8 cellular contexts compared by ENCODE assay signal in genomic region chr6:10720229-10720959, GRCh38. TPM values are rescaled to one million over a fixed set of nuclear protein-coding genes. Genes with fewer than 3 reads are reported as not detected.
DNase-seq lines count a peak whose midpoint lies in the region; ATAC-seq and TF ChIP-seq lines count a peak whose summit lies in the region.

No MANE protein-coding gene starts in this region.

- peak overlapping the region; percentile 60 for H3K4me3 ChIP-seq in BE2C (ENCODE audit: low read depth, low read length)

- peaks cover 34% of the 10 kb centered on the region for H3K4me1 Mint-ChIP-seq in activated B cell treated with CpG ODN at 0.5 μM for 24 hours

- peaks cover 7% of the 10 kb centered on the region for H3K4me1 ChIP-seq in BE2C

- no peaks in the 10 kb centered on the region for H3K36me3 ChIP-seq in BE2C

- H3K9me3 ChIP-seq in BE2C, result no peaks in the 10 kb centered on the region; the same call in 1 of the 2 replicates

- H3K9me3 Mint-ChIP-seq in activated B cell treated with CpG ODN at 0.5 μM for 24 hours, result peaks cover 4% of the 10 kb centered on the region

- peak overlapping the region; percentile 75 for H3K4me3 Mint-ChIP-seq in activated B cell treated with CpG ODN at 0.5 μM for 24 hours

- CTCF ChIA-PET in activated B cell treated with CpG ODN at 0.5 μM for 24 hours (lab: Charles Lee), result interaction anchor here (1.1 kb wide), 1 partner anchor 39 kb away, joined by 3 read pairs; no protein-coding TSS in a partner anchor

- DNase-seq in BE2C, result peak; percentile 30
- DNase-seq in activated B cell treated with CpG ODN at 0.5 μM for 24 hours, result peak; percentile 45
- peak; percentile 65 for DNase-seq in central memory CD4-positive, alpha-beta T cell
- DNase-seq in medulla oblongata (ENCODE audit: extremely low spot score), result peak; percentile 16
- DNase-seq in stimulated activated naive CD8-positive, alpha-beta T cell treated with anti-CD3 and anti-CD28 coated beads, Interleukin-15, Interleukin-2, amounts not matched to agents 100 U/mL and 50 U/mL, for 24 hours, result peak; percentile 68
- no peak for DNase-seq in SK-N-DZ (ENCODE audit: low spot score)
- no peak for DNase-seq in foreskin melanocyte

- ATAC-seq in HG02938 (IDR thresholded peaks at IDR 0.05; ENCODE audit: unreplicated experiment) (peak; percentile 23), activated B cell treated with CpG ODN at 0.5 μM for 24 hours (ENCODE audit: low read depth) (peak; percentile 35)
- peak; percentile 13 for ATAC-seq in stimulated activated naive CD8-positive, alpha-beta T cell treated with anti-CD3 and anti-CD28 coated beads, Interleukin-15, Interleukin-2, amounts not matched to agents 100 U/mL and 50 U/mL, for 24 hours

- POLR2A ChIA-PET in activated B cell treated with CpG ODN at 0.5 μM for 24 hours (lab: Charles Lee), result interaction anchor here (0.9 to 6.4 kb wide), 6 partner anchors 9 to 191 kb away, joined by 3 to 75 read pairs (median 8); partner anchors contain the start of genes C6orf52, PAK1IP1 and TMEM14B

- TF ChIP-seq CTCF in BE2C (IDR thresholded peaks at IDR 0.05; ENCODE audit: low read depth, low read length), result no peak
- TF ChIP-seq CTCF in activated B cell treated with CpG ODN at 0.5 μM for 24 hours (IDR thresholded peaks at IDR 0.05), result no peak

- H3K36me3 Mint-ChIP-seq in activated B cell treated with CpG ODN at 0.5 μM for 24 hours (ENCODE audit: low read depth), result peaks cover 7% of the 10 kb centered on the region

- H3K27me3 ChIP-seq in BE2C, result no peaks in the 10 kb centered on the region

- no peaks in the 10 kb centered on the region for H3K27me3 Mint-ChIP-seq in activated B cell treated with CpG ODN at 0.5 μM for 24 hours

- intact Hi-C loops in activated B cell treated with CpG ODN at 0.5 μM for 24 hours (cut with micrococcal nuclease), result no loop called here

- H3K27ac Mint-ChIP-seq in activated B cell treated with CpG ODN at 0.5 μM for 24 hours, result peak overlapping the region; percentile 89

RNA-seq across cellular contexts. Expression of gene TMEM14C, which starts 2.5 kb away (rescaled TPM):
- polyA plus RNA-seq in BE2C (2012; ENCODE audit: insufficient read depth, insufficient read length, low read depth), result 33.3 TPM
- total RNA-seq in activated B cell treated with CpG ODN at 0.5 μM for 24 hours, result 23.0 and 23.1 TPM in 2 replicates
- polyA plus RNA-seq in SK-N-DZ (2014; cell fraction: cytosol; rRNA removed), result 240 and 244 TPM in 2 replicates
- 96.7 and 152 TPM in 2 replicates for polyA plus RNA-seq in SK-N-DZ (2014; cell fraction: nucleus; rRNA removed)

RNA-seq across cellular contexts. Expression of gene PAK1IP1, which starts 25.6 kb away (rescaled TPM):
- polyA plus RNA-seq in BE2C (2012; ENCODE audit: insufficient read depth, insufficient read length, low read depth), result 50.2 TPM
- total RNA-seq in activated B cell treated with CpG ODN at 0.5 μM for 24 hours, result 18.1 and 18.3 TPM in 2 replicates
- polyA plus RNA-seq in SK-N-DZ (2014; cell fraction: cytosol; rRNA removed), result 42.8 and 50.6 TPM in 2 replicates
- 27.8 and 31.8 TPM in 2 replicates for polyA plus RNA-seq in SK-N-DZ (2014; cell fraction: nucleus; rRNA removed)

RNA-seq across cellular contexts. Expression of gene C6orf52, which starts 26.0 kb away (rescaled TPM):
- 25.2 TPM for polyA plus RNA-seq in BE2C (2012; ENCODE audit: insufficient read depth, insufficient read length, low read depth)
- total RNA-seq in activated B cell treated with CpG ODN at 0.5 μM for 24 hours, result 1.0 and 1.6 TPM in 2 replicates
- not detected in 2 replicates for polyA plus RNA-seq in SK-N-DZ (2014; cell fraction: cytosol; rRNA removed)
- 1.1 TPM in 1 of 2 replicates, not detected in the other for polyA plus RNA-seq in SK-N-DZ (2014; cell fraction: nucleus; rRNA removed)

RNA-seq across cellular contexts. Expression of gene TMEM14B, which starts 27.2 kb away (rescaled TPM):
- 34.5 TPM for polyA plus RNA-seq in BE2C (2012; ENCODE audit: insufficient read depth, insufficient read length, low read depth)
- total RNA-seq in activated B cell treated with CpG ODN at 0.5 μM for 24 hours, result 60.3 and 63.4 TPM in 2 replicates
- 161 TPM in 2 replicates for polyA plus RNA-seq in SK-N-DZ (2014; cell fraction: cytosol; rRNA removed)
- polyA plus RNA-seq in SK-N-DZ (2014; cell fraction: nucleus; rRNA removed), result 81.1 and 113 TPM in 2 replicates

Comparison
In these comparisons a context has a peak if more than half of its experiments do, and no peak if none do; other contexts are left out.
1. DNase-seq: peak in BE2C (single experiment), activated B cell treated with CpG ODN at 0.5 μM for 24 hours (single experiment), central memory CD4-positive, alpha-beta T cell (single experiment), medulla oblongata (single experiment) and stimulated activated naive CD8-positive, alpha-beta T cell treated with anti-CD3 and anti-CD28 coated beads, Interleukin-15, Interleukin-2, amounts not matched to agents 100 U/mL and 50 U/mL, for 24 hours (single experiment); none in SK-N-DZ (single experiment) and foreskin melanocyte (single experiment).
2. Peak in every context shown above with its lines, with median percentiles within 50 percentile points of each other: ATAC-seq.